21 cellular contexts compared by ENCODE assay signal in the genomic region with DNA sequence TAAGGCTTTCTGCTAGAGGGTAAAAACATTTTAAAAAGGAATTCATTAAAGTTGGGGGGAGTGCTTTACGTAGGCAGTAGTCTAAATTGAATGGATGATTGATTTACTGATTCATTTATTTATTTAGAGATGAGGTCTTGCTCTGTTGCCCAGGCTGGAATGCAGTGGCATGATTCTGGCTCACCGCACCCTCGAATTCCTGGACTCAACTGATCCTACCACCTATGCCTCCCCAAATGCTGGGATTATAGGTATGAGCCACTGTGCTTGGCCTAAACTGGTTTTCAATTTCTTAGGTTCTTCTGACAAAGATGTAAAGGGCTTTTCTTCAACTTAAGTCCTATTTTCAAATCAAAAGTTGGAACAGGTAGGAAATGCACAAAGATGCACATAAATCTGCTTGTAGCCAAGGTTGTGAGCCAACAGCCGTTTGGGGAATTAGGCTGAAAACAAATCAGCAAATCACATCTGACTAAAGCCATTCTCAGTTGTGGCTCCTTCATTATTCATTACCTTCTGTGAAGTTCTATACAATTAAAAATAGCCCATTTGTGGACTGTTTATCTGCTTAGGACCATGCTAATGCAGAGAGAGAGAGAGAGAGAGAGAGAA.
DNase-seq lines count a peak whose midpoint lies in the region; ATAC-seq and TF ChIP-seq lines count a peak whose summit lies in the region.
"Had no signal": no experiment of that assay in that cellular context is flagged by ENCODE, and none has a peak within 500 bp of the region (broad histone marks: within the 10 kb centered on the region; RNA-seq: fewer than 3 reads in every experiment).

No MANE protein-coding gene starts in this region.

- no TSS peak for BruUV-seq in PC-3 (replicated peaks; lab: Mats Ljungman, UMichigan)

- CTCF ChIA-PET in PC-3 (lab: Charles Lee): no interaction called here
- CTCF ChIA-PET in GM10248 (lab: Yijun Ruan, JAX): interaction anchor here (1.1 to 1.3 kb wide), 2 partner anchors 9 to 13 kb away, joined by 3 to 5 read pairs; no protein-coding TSS in a partner anchor

- H3K27me3 Mint-ChIP-seq in nephron progenitor cell (ENCODE audit: low read depth, poor library complexity): peaks cover 2% of the 10 kb centered on the region
- H3K27me3 Mint-ChIP-seq: activated CD4-positive, alpha-beta memory T cell treated with anti-CD3 and anti-CD28 coated beads for 36 hours; activated T-cell treated with anti-CD3 and anti-CD28 coated beads, Interleukin-2, amount 50 U/mL, for 24 hours; naive B cell had no signal

- POLR2A ChIA-PET in PC-3 (lab: Charles Lee; ENCODE audit: unreplicated experiment): no interaction called here
- POLR2A ChIA-PET in GM10248 (lab: Yijun Ruan, JAX): no interaction called here

- H3K9me2 ChIP-seq in PC-3 (replicated peaks; ENCODE audit: low read length): no peaks in the 10 kb centered on the region

- no peak for TF ChIP-seq CTCF in PC-3 (conservative IDR thresholded peaks at IDR 0.05; ENCODE audit: low read depth, low read length)
- TF ChIP-seq CTCF in nephron progenitor cell (IDR thresholded peaks at IDR 0.05): no peak
- no peak for TF ChIP-seq CTCF in GM10248 (IDR thresholded peaks at IDR 0.05; ENCODE audit: control extremely low read depth, extremely low read depth, low read depth, missing control alignments)

- peak; percentile 72 for ATAC-seq in PC-3
- ATAC-seq: activated naive CD4-positive, alpha-beta T cell treated with anti-CD3 and anti-CD28 coated beads, Interleukin-2, amount 50 U/mL, for 72 hours; lower lobe of right lung had no signal

- H3K4me3 ChIP-seq in PC-3 (ENCODE audit: low read length) (no peak overlapping the region), ectodermal cell (ENCODE audit: insufficient read depth, low read depth, low read length) (no peak overlapping the region)
- H3K4me3 ChIP-seq: coronary artery, lower lobe of right lung had no signal

- H3K4me3 Mint-ChIP-seq in nephron progenitor cell: no peak overlapping the region
- H3K4me3 Mint-ChIP-seq: activated CD4-positive, alpha-beta memory T cell treated with anti-CD3 and anti-CD28 coated beads for 36 hours; activated T-cell treated with anti-CD3 and anti-CD28 coated beads, Interleukin-2, amount 50 U/mL, for 24 hours; CD8-positive, alpha-beta memory T cell; naive B cell had no signal

- H3K9me3 ChIP-seq in PC-3 (ENCODE audit: low read length) (no peaks in the 10 kb centered on the region), ectodermal cell (ENCODE audit: control insufficient read depth, low read length) (no peaks in the 10 kb centered on the region)
- H3K9me3 ChIP-seq: lower lobe of right lung had no signal

- in situ Hi-C loops in G401 (cut with HindIII; ENCODE audit: low sequenced_read_pairs): no loop called here

- no peak overlapping the region for H2AFZ ChIP-seq in PC-3 (ENCODE audit: low read length)

- H3F3A ChIP-seq in PC-3 (ENCODE audit: low read length, unreplicated experiment): no peaks in the 10 kb centered on the region

- WGBS in ectodermal cell, 2 experiments: 80 to 93% methylated on average over 4 of the region's 4 CpGs

- no peak overlapping the region for H3K9ac ChIP-seq in PC-3 (ENCODE audit: low read length)

- no peaks in the 10 kb centered on the region for H4K20me1 ChIP-seq in PC-3 (ENCODE audit: low read length)

- intact Hi-C loops in PC-3 (cut with micrococcal nuclease): no loop called here

- peaks cover 26% of the 10 kb centered on the region for H3K4me1 ChIP-seq in PC-3 (ENCODE audit: insufficient read depth, low read length)
- H3K4me1 ChIP-seq in ectodermal cell (ENCODE audit: control insufficient read depth, insufficient read depth, low read length): peaks cover 52% of the 10 kb centered on the region

- H3K79me2 ChIP-seq in PC-3 (ENCODE audit: low read length): no peaks in the 10 kb centered on the region

- H3K4me2 ChIP-seq in PC-3 (ENCODE audit: low read length): peak overlapping the region; percentile 35; the same call in 1 of the 2 replicates

- no peaks in the 10 kb centered on the region for H3K9me3 Mint-ChIP-seq in nephron progenitor cell
- H3K9me3 Mint-ChIP-seq: activated CD4-positive, alpha-beta memory T cell treated with anti-CD3 and anti-CD28 coated beads for 36 hours; activated naive CD4-positive, alpha-beta T cell treated with anti-CD3 and anti-CD28 coated beads, Interleukin-2, amount 50 U/mL, for 72 hours; activated T-cell treated with anti-CD3 and anti-CD28 coated beads, Interleukin-2, amount 50 U/mL, for 24 hours; CD8-positive, alpha-beta memory T cell had no signal

- H3K36me3 Mint-ChIP-seq in nephron progenitor cell (ENCODE audit: low read depth): peaks cover 6% of the 10 kb centered on the region
- H3K36me3 Mint-ChIP-seq: activated CD4-positive, alpha-beta memory T cell treated with anti-CD3 and anti-CD28 coated beads for 36 hours; activated naive CD4-positive, alpha-beta T cell treated with anti-CD3 and anti-CD28 coated beads, Interleukin-2, amount 50 U/mL, for 72 hours; CD8-positive, alpha-beta memory T cell; naive B cell had no signal

- H3K27me3 ChIP-seq in PC-3 (ENCODE audit: low read length): no peaks in the 10 kb centered on the region
- H3K27me3 ChIP-seq in ectodermal cell (ENCODE audit: control insufficient read depth, insufficient read depth, low read length, poor library complexity, severe bottlenecking): no peaks in the 10 kb centered on the region

- peaks cover 90% of the 10 kb centered on the region for H3K4me1 Mint-ChIP-seq in nephron progenitor cell
- H3K4me1 Mint-ChIP-seq: CD8-positive, alpha-beta memory T cell; naive B cell had no signal

- 0 out of 2 replicates have a peak, but pooled peaks cover 6% of the 10 kb centered on the region for H3K36me3 ChIP-seq in PC-3 (ENCODE audit: low read depth, low read length)
- no peaks in the 10 kb centered on the region for H3K36me3 ChIP-seq in ectodermal cell (ENCODE audit: control insufficient read depth, insufficient read depth, low read length)
- H3K36me3 ChIP-seq: lower lobe of right lung had no signal

- H3K27ac Mint-ChIP-seq in nephron progenitor cell: peak overlapping the region; percentile 65
- H3K27ac Mint-ChIP-seq: activated CD4-positive, alpha-beta memory T cell treated with anti-CD3 and anti-CD28 coated beads for 36 hours; activated naive CD4-positive, alpha-beta T cell treated with anti-CD3 and anti-CD28 coated beads, Interleukin-2, amount 50 U/mL, for 72 hours; activated T-cell treated with anti-CD3 and anti-CD28 coated beads, Interleukin-2, amount 50 U/mL, for 24 hours; CD8-positive, alpha-beta memory T cell; naive B cell had no signal

- DNase-seq in G401 (ENCODE audit: low spot score) (peak; percentile 66), PC-3 (peak; percentile 67), nephron progenitor cell (no peak), Kasumi-1 (lab: John Stamatoyannopoulos, UW) (no peak), NOMO-1 (lab: John Stamatoyannopoulos, UW; ENCODE audit: unreplicated experiment in 2 of 2) (no peak), GM10248 (ENCODE audit: extremely low spot score) (no peak), SIG-M5 treated with dmso at 0.1 percent for 504 hours (lab: John Stamatoyannopoulos, UW; ENCODE audit: unreplicated experiment) (no peak)
- DNase-seq: activated CD4-positive, alpha-beta memory T cell treated with anti-CD3 and anti-CD28 coated beads for 36 hours; activated T-cell treated with anti-CD3 and anti-CD28 coated beads, Interleukin-2, amount 50 U/mL, for 24 hours; CD8-positive, alpha-beta memory T cell; erythroblast; KBM-7; lower lobe of right lung; naive B cell; posterior cingulate gyrus; RPMI8226; stimulated activated CD4-positive, alpha-beta T cell treated with anti-CD3 and anti-CD28 coated beads, Interleukin-4, amount 100 ng/mL, for 4 hours had no signal

- H3K27ac ChIP-seq in PC-3 (ENCODE audit: low read length) (peak overlapping the region; percentile 70), ectodermal cell (ENCODE audit: insufficient read depth, low read depth, low read length, poor library complexity, severe bottlenecking) (peak overlapping the region; percentile 9)
- H3K27ac ChIP-seq: coronary artery, HL-60, lower lobe of right lung had no signal

Comparison
In these comparisons a context has a peak if more than half of its experiments do, and no peak if none do; other contexts are left out.
1. DNase-seq: peak in G401 (single experiment) and PC-3 (single experiment); none in nephron progenitor cell (single experiment), Kasumi-1 (0 of 2), NOMO-1 (0 of 2), GM10248 (single experiment) and SIG-M5 treated with dmso at 0.1 percent for 504 hours (single experiment).